ENCODE assay signal across 8 cellular contexts in the genomic region with DNA sequence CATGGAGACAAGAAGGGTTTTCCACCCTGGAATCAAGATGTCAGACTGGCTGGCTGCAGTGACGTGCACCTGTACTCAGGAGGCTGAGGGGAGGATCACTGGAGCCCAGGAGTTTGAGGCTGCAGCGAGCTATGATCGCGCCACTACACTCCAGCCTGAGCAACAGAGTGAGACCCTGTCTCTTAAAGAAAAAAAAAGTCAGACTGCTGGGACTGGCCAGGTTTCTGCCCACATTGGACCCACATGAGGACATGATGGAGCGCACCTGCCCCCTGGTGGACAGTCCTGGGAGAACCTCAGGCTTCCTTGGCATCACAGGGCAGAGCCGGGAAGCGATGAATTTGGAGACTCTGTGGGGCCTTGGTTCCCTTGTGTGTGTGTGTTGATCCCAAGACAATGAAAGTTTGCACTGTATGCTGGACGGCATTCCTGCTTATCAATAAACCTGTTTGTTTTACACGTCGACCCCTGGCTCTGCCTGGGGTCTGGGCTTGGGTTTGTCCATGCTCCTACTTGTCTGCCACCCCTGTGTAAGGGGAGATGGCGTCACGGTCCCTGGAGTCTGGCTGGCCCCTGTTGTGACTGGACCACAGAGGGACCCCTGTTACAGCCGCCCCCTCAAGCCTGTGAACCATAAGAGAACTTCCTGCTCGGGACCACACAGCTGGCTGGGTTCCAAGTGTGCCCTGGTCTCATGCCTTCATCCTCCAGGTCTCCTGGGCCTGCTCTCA. TPM values are rescaled to one million over a fixed set of nuclear protein-coding genes. Genes with fewer than 3 reads are reported as not detected.
DNase-seq lines count a peak whose midpoint lies in the region; ATAC-seq and TF ChIP-seq lines count a peak whose summit lies in the region.

No MANE protein-coding gene starts in this region.

- H3F3A ChIP-seq in DOHH2 (ENCODE audit: control insufficient read depth, insufficient read depth): no peaks in the 10 kb centered on the region

- H3K4me3 ChIP-seq in DOHH2 (ENCODE audit: low read length): no peak overlapping the region
- no peak overlapping the region for H3K4me3 ChIP-seq in effector memory CD4-positive, alpha-beta T cell (ENCODE audit: insufficient read depth, low read depth, low read length, poor library complexity, severe bottlenecking)

- H3K27ac ChIP-seq in DOHH2 (ENCODE audit: low read depth, low read length): no peak overlapping the region
- peak overlapping the region; percentile 34 for H3K27ac ChIP-seq in effector memory CD4-positive, alpha-beta T cell (ENCODE audit: insufficient read depth, low read length, poor library complexity, severe bottlenecking)

- H3K9me2 ChIP-seq in DOHH2 (replicated peaks; ENCODE audit: control insufficient read depth, low read length): no peaks in the 10 kb centered on the region

- TF ChIP-seq CTCF in DOHH2 (IDR thresholded peaks at IDR 0.05; ENCODE audit: low read depth, low read length, poor library complexity, severe bottlenecking): peak; percentile 92

- ATAC-seq in HG03354 (IDR thresholded peaks at IDR 0.05; ENCODE audit: poor library complexity, severe bottlenecking, unreplicated experiment) (peak; percentile 71), GM19023 (IDR thresholded peaks at IDR 0.05; ENCODE audit: unreplicated experiment) (no peak)

- no peaks in the 10 kb centered on the region for H3K9me3 ChIP-seq in DOHH2 (ENCODE audit: control insufficient read depth, insufficient read depth, low read length)
- no peaks in the 10 kb centered on the region for H3K9me3 ChIP-seq in effector memory CD4-positive, alpha-beta T cell (ENCODE audit: control insufficient read depth, low read length)

- H3K27me3 ChIP-seq in DOHH2 (ENCODE audit: control insufficient read depth, low read length): peaks cover 14% of the 10 kb centered on the region
- H3K27me3 ChIP-seq in effector memory CD4-positive, alpha-beta T cell (replicated peaks; ENCODE audit: control insufficient read depth, insufficient read depth, low read length, poor library complexity, severe bottlenecking): no peaks in the 10 kb centered on the region

- H3K79me2 ChIP-seq in DOHH2 (ENCODE audit: control insufficient read depth, low read length): no peaks in the 10 kb centered on the region

- H3K4me1 ChIP-seq in DOHH2 (ENCODE audit: control insufficient read depth, low read length): peaks cover 30% of the 10 kb centered on the region
- H3K4me1 ChIP-seq in effector memory CD4-positive, alpha-beta T cell (ENCODE audit: control insufficient read depth, insufficient read depth, low read length, poor library complexity, severe bottlenecking): peaks cover 40% of the 10 kb centered on the region

- DNase-seq in NOMO-1 treated with DMSO at 0.1 percent for 48 hours (lab: John Stamatoyannopoulos, UW; ENCODE audit: unreplicated experiment) (peak; percentile 47), mesenteric fat pad (ENCODE audit: low spot score) (peak; percentile 95)
- peak; percentile 66 to 74 for DNase-seq in activated CD8-positive, alpha-beta memory T cell treated with anti-CD3 and anti-CD28 coated beads for 4 hours (ENCODE audit: low read depth in 2 of 2)
- peak; percentile 69 to 84 (median 75) for DNase-seq in effector memory CD4-positive, alpha-beta T cell
- peak; percentile 72 to 77 for DNase-seq in stimulated activated CD8-positive, alpha-beta memory T cell treated with anti-CD3 and anti-CD28 coated beads, Interleukin-2, amount 100 ng/mL, for 1 hour (ENCODE audit: low read depth in 2 of 2)

- H4K20me1 ChIP-seq in DOHH2 (ENCODE audit: control insufficient read depth, insufficient read depth, low read depth, low read length): no peaks in the 10 kb centered on the region

- no peaks in the 10 kb centered on the region for H3K36me3 ChIP-seq in DOHH2 (ENCODE audit: control insufficient read depth, low read length)
- peaks cover 31% of the 10 kb centered on the region for H3K36me3 ChIP-seq in effector memory CD4-positive, alpha-beta T cell (ENCODE audit: control insufficient read depth, insufficient read depth, low read length)

- peak overlapping the region; percentile 10; the same call in 1 of the 2 replicates for H3K4me2 ChIP-seq in DOHH2 (ENCODE audit: low read length)

RNA-seq across cellular contexts. Expression of gene VPS13D, which starts 20.9 kb away (rescaled TPM):
- total RNA-seq in mesenteric fat pad: 143 TPM

RNA-seq across cellular contexts. Expression of gene TNFRSF1B, which starts 42.1 kb away (rescaled TPM):
- total RNA-seq in mesenteric fat pad: 95.6 TPM
